Comparison of ENCODE assay signal across 8 cellular contexts in genomic region chr22:38924197-38924952, GRCh38. TPM values are rescaled to one million over a fixed set of nuclear protein-coding genes. Genes with fewer than 3 reads are reported as not detected.
DNase-seq lines count a peak whose midpoint lies in the region; ATAC-seq and TF ChIP-seq lines count a peak whose summit lies in the region.

No MANE protein-coding gene starts in this region.

- WGBS in aorta, 2 donors, result 2 to 5% methylated on average over 10 of the region's 10 CpGs
- WGBS in H9 (ENCODE audit: extremely low coverage, insufficient read length, low lambda C conversion rate), result no CpG with 5 or more reads among the region's 10 CpGs

- H2BK120ac ChIP-seq in H9 (ENCODE audit: low read depth, low read length, poor library complexity, severe bottlenecking), result no peak overlapping the region

- H3K14ac ChIP-seq in H9 (ENCODE audit: insufficient read depth, low read length), result no peak overlapping the region

- H3K4me1 Mint-ChIP-seq in H9, result peaks cover 11 to 16% of the 10 kb centered on the region in 2 experiments

- H3K79me1 ChIP-seq in H9 (ENCODE audit: insufficient read depth, low read depth, low read length, poor library complexity, severe bottlenecking), result no peaks in the 10 kb centered on the region

- no peaks in the 10 kb centered on the region for H3K79me2 ChIP-seq in H9 (ENCODE audit: insufficient read depth, low read length)

- intact Hi-C loops in aorta (cut with DNase I), result loop anchor here (2.0 to 10.0 kb wide), 4 partner anchors 42 to 160 kb away; no protein-coding TSS in a partner anchor

- H3K9me3 ChIP-seq in aorta (ENCODE audit: control insufficient read depth, low read length) (no peaks in the 10 kb centered on the region), H9 (ENCODE audit: control insufficient read depth, low read depth, low read length) (no peaks in the 10 kb centered on the region)

- no peak overlapping the region for H4K91ac ChIP-seq in H9 (ENCODE audit: insufficient read length, low read depth, low read length)

- H3K9me3 Mint-ChIP-seq in H9, result no peaks in the 10 kb centered on the region

- no peak overlapping the region for H3K56ac ChIP-seq in H9 (ENCODE audit: insufficient read length, low read depth, low read length)

- TF ChIP-seq CTCF in H9 (conservative IDR thresholded peaks at IDR 0.05), result no peak

- DNase-seq in GM03348 (ENCODE audit: low spot score), result peak; percentile 72
- peak; percentile 44 for DNase-seq in NCI-H460 (ENCODE audit: extremely low read depth, low read depth)
- peak; percentile 90 for DNase-seq in dedifferentiated amniotic fluid mesenchymal stem cell (ENCODE audit: extremely low spot score)
- DNase-seq in lung microvascular endothelial cell (ENCODE audit: low read depth in 2 of 2), result peak; percentile 68 to 74
- peak; percentile 88 to 90 for DNase-seq in aorta
- no peak for DNase-seq in CD1c-positive myeloid dendritic cell (ENCODE audit: extremely low spot score)
- no peak for DNase-seq in H9

- H3K4ac ChIP-seq in H9 (ENCODE audit: low read depth, low read length), result no peak overlapping the region

- no peaks in the 10 kb centered on the region for H4K20me1 ChIP-seq in H9 (ENCODE audit: control insufficient read depth, insufficient read depth, insufficient read length)

- H3K27ac ChIP-seq in aorta (ENCODE audit: low read depth in 1 of 2, low read length in 2 of 2) (peak overlapping the region; percentile 68 to 87), H9 (ENCODE audit: insufficient read length, low read depth, low read length) (no peak overlapping the region)

- ATAC-seq in aorta (ENCODE audit: low FRiP score) (peak; percentile 83), GM21786 (IDR thresholded peaks at IDR 0.05; ENCODE audit: unreplicated experiment) (no peak)

- no peak overlapping the region for H2AK5ac ChIP-seq in H9 (ENCODE audit: insufficient read length, low read length)

- no peak overlapping the region for H3K4me3 ChIP-seq in aorta (ENCODE audit: low read length in 2 of 2)

- no peak overlapping the region for H3K18ac ChIP-seq in H9 (ENCODE audit: insufficient read length, low read depth, low read length)

- H2BK20ac ChIP-seq in H9 (ENCODE audit: low read depth, low read length, poor library complexity, severe bottlenecking), result no peak overlapping the region

- H2BK15ac ChIP-seq in H9 (ENCODE audit: low read depth, low read length), result no peak overlapping the region

- H2BK5ac ChIP-seq in H9 (ENCODE audit: insufficient read length, low read length), result no peak overlapping the region

- peak overlapping the region in 1 of 3 experiments; percentile 75; a peak in 1 of 7 replicates for H3K27ac Mint-ChIP-seq in H9

- no peak overlapping the region for H2BK12ac ChIP-seq in H9 (ENCODE audit: insufficient read length, low read depth, low read length)

- H3T11ph ChIP-seq in H9 (ENCODE audit: low read length), result no peak overlapping the region

- peaks cover 4% of the 10 kb centered on the region for H3K23me2 ChIP-seq in H9 (ENCODE audit: insufficient read length, low read depth, low read length, poor library complexity, severe bottlenecking)

- H3K4me1 ChIP-seq in aorta (ENCODE audit: control insufficient read depth in 1 of 2, insufficient read depth in 2 of 2, low read length in 2 of 2), result no peaks in the 10 kb centered on the region
- no peaks in the 10 kb centered on the region; the same call in 1 of the 2 replicates for H3K4me1 ChIP-seq in H9 (ENCODE audit: insufficient read depth, low read length)

- no peaks in the 10 kb centered on the region for H3K36me3 ChIP-seq in aorta (ENCODE audit: control insufficient read depth in 1 of 2, insufficient read depth in 2 of 2, low read length in 1 of 2)

- H4K5ac ChIP-seq in H9 (ENCODE audit: insufficient read length, low read depth, low read length), result no peak overlapping the region

- H3K27me3 ChIP-seq in aorta (ENCODE audit: control insufficient read depth in 1 of 2, insufficient read depth in 2 of 2, low read length in 1 of 2) (no peaks in the 10 kb centered on the region), H9 (ENCODE audit: insufficient read depth, low read length) (no peaks in the 10 kb centered on the region)

- H3K9ac ChIP-seq in H9 (ENCODE audit: extremely low read depth, insufficient read length, low read length), result no peak overlapping the region

- H3K23ac ChIP-seq in H9 (ENCODE audit: insufficient read length, low read depth, low read length), result no peak overlapping the region

- no peaks in the 10 kb centered on the region for H3K36me3 Mint-ChIP-seq in H9 (ENCODE audit: insufficient read depth in 1 of 3, low read depth in 3 of 3)

- H3K4me2 ChIP-seq in H9 (ENCODE audit: insufficient read depth, insufficient read length, low read length), result no peak overlapping the region

- H2AFZ ChIP-seq in H9 (ENCODE audit: low read length), result no peak overlapping the region

- no peak overlapping the region for H4K8ac ChIP-seq in H9 (replicated peaks; ENCODE audit: insufficient read length, low read depth, low read length)

- no peak overlapping the region for H3K4me3 Mint-ChIP-seq in H9

- H3K27me3 Mint-ChIP-seq in H9 (ENCODE audit: low read depth), result peaks cover 16% of the 10 kb centered on the region

RNA-seq across cellular contexts. Expression of gene APOBEC3A, which starts 33.0 kb away (rescaled TPM):
- total RNA-seq in NCI-H460 (2014; rRNA removed; shearing (Covaris generic)), result not detected in 2 replicates
- not detected in 2 replicates for polyA plus RNA-seq in NCI-H460 (2014; cell fraction: nucleus; rRNA removed)
- total RNA-seq in lung microvascular endothelial cell (not detected in 2 replicates), aorta (1 to 10 TPM; 1.4 to 7.3 TPM), H9 (2021) (not detected in 2 replicates)
- polyA plus RNA-seq in aorta, result 1 to 10 TPM in 1 of 2 donors, not detected in 1; 4.4 TPM

RNA-seq across cellular contexts. Expression of gene CBX6, which starts 52.4 kb away (rescaled TPM):
- 29.3 and 31.8 TPM in 2 replicates for total RNA-seq in NCI-H460 (2014; rRNA removed; shearing (Covaris generic))
- 27.1 and 29.3 TPM in 2 replicates for polyA plus RNA-seq in NCI-H460 (2014; cell fraction: nucleus; rRNA removed)
- 11.9 and 13.3 TPM in 2 replicates for total RNA-seq in lung microvascular endothelial cell
- 100 to 1,000 TPM in 1 of 2 donors, 10 to 100 TPM in 1; 97.2 to 104 TPM for total RNA-seq in aorta
- 10 to 100 TPM; 17.5 to 38.9 TPM for polyA plus RNA-seq in aorta
- total RNA-seq in H9 (2021), result 31.4 and 32.8 TPM in 2 replicates

RNA-seq across cellular contexts. Expression of gene APOBEC3B, which starts 57.8 kb away (rescaled TPM):
- 3.6 and 5.1 TPM in 2 replicates for total RNA-seq in NCI-H460 (2014; rRNA removed; shearing (Covaris generic))
- polyA plus RNA-seq in NCI-H460 (2014; cell fraction: nucleus; rRNA removed), result 3.8 and 6.6 TPM in 2 replicates
- total RNA-seq in lung microvascular endothelial cell, result 0.20 and 1.3 TPM in 2 replicates
- 1 to 10 TPM in 1 of 2 donors, not detected in 1; 1.4 TPM for total RNA-seq in aorta
- 1 to 10 TPM in 1 of 2 donors, not detected in 1; 2.0 TPM for polyA plus RNA-seq in aorta
- total RNA-seq in H9 (2021), result 28.1 and 29.0 TPM in 2 replicates

Comparison
In these comparisons a context has a peak if more than half of its experiments do, and no peak if none do; other contexts are left out.
1. DNase-seq: peak in GM03348 (single experiment), NCI-H460 (single experiment), dedifferentiated amniotic fluid mesenchymal stem cell (single experiment), lung microvascular endothelial cell (2 of 2) and aorta (2 of 2); none in CD1c-positive myeloid dendritic cell (single experiment) and H9 (single experiment).